ENCODE assay signal across 1 cellular context in the genomic region with DNA sequence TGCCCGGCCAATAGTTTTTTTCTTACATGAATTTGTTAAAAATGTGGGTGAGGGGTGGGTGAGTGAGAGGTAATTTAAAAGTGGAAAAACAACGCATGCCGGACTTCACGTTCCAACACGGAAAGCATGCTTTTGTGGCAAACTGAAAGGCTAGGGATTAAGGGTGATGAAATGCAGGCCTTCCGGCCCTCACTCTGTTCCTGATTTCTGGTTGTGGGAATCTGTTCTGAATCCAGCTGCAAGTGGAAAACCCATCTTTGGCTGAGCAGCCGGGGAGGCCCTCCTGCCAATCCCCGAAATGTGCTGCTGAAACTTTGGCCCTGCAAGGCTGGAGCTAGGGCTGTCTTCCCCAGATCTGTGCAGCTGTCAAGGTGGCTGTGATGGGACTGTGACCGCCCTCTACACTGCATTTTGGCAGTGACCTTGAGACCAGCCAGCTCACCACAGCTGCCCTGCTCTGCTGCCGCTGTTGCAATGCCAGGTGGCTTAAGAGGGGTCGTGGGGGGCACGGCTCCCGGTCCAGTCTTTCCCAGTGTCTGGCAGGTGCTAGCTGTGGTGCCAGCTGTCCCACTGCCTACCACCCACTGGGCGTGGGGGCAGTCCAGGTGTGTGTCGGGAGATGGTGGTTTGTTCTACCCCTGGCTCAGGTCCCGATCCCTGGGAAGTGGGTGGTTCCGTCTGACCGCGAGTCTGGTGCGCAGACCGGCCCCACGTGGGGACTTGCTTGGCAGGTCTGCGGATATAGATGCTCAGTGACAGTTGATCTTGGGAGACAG.
TF ChIP-seq lines count a peak whose summit lies in the region.

No MANE protein-coding gene starts in this region.

TF ChIP-seq in GM23338, 12 proteins besides CTCF, POLR2A, EP300 and RAD21 (continued from another document):
- TF ChIP-seq, protein P1, sequence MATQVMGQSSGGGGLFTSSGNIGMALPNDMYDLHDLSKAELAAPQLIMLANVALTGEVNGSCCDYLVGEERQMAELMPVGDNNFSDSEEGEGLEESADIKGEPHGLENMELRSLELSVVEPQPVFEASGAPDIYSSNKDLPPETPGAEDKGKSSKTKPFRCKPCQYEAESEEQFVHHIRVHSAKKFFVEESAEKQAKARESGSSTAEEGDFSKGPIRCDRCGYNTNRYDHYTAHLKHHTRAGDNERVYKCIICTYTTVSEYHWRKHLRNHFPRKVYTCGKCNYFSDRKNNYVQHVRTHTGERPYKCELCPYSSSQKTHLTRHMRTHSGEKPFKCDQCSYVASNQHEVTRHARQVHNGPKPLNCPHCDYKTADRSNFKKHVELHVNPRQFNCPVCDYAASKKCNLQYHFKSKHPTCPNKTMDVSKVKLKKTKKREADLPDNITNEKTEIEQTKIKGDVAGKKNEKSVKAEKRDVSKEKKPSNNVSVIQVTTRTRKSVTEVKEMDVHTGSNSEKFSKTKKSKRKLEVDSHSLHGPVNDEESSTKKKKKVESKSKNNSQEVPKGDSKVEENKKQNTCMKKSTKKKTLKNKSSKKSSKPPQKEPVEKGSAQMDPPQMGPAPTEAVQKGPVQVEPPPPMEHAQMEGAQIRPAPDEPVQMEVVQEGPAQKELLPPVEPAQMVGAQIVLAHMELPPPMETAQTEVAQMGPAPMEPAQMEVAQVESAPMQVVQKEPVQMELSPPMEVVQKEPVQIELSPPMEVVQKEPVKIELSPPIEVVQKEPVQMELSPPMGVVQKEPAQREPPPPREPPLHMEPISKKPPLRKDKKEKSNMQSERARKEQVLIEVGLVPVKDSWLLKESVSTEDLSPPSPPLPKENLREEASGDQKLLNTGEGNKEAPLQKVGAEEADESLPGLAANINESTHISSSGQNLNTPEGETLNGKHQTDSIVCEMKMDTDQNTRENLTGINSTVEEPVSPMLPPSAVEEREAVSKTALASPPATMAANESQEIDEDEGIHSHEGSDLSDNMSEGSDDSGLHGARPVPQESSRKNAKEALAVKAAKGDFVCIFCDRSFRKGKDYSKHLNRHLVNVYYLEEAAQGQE (IDR thresholded peaks at IDR 0.05; ENCODE audit: unreplicated experiment), result no peak
- no peak for TF ChIP-seq STAT1 (IDR thresholded peaks at IDR 0.05; ENCODE audit: unreplicated experiment)
- TF ChIP-seq, protein P2, sequence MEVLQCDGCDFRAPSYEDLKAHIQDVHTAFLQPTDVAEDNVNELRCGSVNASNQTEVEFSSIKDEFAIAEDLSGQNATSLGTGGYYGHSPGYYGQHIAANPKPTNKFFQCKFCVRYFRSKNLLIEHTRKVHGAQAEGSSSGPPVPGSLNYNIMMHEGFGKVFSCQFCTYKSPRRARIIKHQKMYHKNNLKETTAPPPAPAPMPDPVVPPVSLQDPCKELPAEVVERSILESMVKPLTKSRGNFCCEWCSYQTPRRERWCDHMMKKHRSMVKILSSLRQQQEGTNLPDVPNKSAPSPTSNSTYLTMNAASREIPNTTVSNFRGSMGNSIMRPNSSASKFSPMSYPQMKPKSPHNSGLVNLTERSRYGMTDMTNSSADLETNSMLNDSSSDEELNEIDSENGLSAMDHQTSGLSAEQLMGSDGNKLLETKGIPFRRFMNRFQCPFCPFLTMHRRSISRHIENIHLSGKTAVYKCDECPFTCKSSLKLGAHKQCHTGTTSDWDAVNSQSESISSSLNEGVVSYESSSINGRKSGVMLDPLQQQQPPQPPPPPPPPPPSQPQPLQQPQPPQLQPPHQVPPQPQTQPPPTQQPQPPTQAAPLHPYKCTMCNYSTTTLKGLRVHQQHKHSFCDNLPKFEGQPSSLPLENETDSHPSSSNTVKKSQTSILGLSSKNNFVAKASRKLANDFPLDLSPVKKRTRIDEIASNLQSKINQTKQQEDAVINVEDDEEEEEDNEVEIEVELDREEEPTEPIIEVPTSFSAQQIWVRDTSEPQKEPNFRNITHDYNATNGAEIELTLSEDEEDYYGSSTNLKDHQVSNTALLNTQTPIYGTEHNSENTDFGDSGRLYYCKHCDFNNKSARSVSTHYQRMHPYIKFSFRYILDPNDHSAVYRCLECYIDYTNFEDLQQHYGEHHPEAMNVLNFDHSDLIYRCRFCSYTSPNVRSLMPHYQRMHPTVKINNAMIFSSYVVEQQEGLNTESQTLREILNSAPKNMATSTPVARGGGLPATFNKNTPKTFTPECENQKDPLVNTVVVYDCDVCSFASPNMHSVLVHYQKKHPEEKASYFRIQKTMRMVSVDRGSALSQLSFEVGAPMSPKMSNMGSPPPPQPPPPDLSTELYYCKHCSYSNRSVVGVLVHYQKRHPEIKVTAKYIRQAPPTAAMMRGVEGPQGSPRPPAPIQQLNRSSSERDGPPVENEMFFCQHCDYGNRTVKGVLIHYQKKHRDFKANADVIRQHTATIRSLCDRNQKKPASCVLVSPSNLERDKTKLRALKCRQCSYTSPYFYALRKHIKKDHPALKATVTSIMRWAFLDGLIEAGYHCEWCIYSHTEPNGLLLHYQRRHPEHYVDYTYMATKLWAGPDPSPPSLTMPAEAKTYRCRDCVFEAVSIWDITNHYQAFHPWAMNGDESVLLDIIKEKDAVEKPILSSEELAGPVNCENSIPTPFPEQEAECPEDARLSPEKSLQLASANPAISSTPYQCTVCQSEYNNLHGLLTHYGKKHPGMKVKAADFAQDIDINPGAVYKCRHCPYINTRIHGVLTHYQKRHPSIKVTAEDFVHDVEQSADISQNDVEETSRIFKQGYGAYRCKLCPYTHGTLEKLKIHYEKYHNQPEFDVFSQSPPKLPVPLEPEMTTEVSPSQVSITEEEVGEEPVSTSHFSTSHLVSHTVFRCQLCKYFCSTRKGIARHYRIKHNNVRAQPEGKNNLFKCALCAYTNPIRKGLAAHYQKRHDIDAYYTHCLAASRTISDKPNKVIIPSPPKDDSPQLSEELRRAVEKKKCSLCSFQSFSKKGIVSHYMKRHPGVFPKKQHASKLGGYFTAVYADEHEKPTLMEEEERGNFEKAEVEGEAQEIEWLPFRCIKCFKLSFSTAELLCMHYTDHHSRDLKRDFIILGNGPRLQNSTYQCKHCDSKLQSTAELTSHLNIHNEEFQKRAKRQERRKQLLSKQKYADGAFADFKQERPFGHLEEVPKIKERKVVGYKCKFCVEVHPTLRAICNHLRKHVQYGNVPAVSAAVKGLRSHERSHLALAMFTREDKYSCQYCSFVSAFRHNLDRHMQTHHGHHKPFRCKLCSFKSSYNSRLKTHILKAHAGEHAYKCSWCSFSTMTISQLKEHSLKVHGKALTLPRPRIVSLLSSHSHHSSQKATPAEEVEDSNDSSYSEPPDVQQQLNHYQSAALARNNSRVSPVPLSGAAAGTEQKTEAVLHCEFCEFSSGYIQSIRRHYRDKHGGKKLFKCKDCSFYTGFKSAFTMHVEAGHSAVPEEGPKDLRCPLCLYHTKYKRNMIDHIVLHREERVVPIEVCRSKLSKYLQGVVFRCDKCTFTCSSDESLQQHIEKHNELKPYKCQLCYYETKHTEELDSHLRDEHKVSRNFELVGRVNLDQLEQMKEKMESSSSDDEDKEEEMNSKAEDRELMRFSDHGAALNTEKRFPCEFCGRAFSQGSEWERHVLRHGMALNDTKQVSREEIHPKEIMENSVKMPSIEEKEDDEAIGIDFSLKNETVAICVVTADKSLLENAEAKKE (CRISPR knock-in tag; IDR thresholded peaks at IDR 0.05), result no peak
- no peak for TF ChIP-seq ZNF114 (CRISPR knock-in tag; IDR thresholded peaks at IDR 0.05)
- TF ChIP-seq POLR2AphosphoS5 (IDR thresholded peaks at IDR 0.05; ENCODE audit: low read depth), result no peak
- TF ChIP-seq NANOG (IDR thresholded peaks at IDR 0.05; ENCODE audit: borderline replicate concordance), result no peak
- TF ChIP-seq EZH2 (IDR thresholded peaks at IDR 0.05; ENCODE audit: low read depth, unreplicated experiment), result no peak
- TF ChIP-seq CREB1 (CRISPR knock-in tag; IDR thresholded peaks at IDR 0.05; ENCODE audit: low read depth), result no peak
- TF ChIP-seq JUNB (IDR thresholded peaks at IDR 0.05; ENCODE audit: unreplicated experiment), result no peak
- TF ChIP-seq EZH2phosphoT487 (IDR thresholded peaks at IDR 0.05; ENCODE audit: unreplicated experiment), result no peak
